9 cellular contexts compared by ENCODE assay signal in genomic region chr16:11205754-11206459, GRCh38. TPM values are rescaled to one million over a fixed set of nuclear protein-coding genes. Genes with fewer than 3 reads are reported as not detected.
DNase-seq lines count a peak whose midpoint lies in the region; ATAC-seq, FAIRE-seq and TF ChIP-seq lines count a peak whose summit lies in the region.
"Had no signal": no experiment of that assay in that cellular context is flagged by ENCODE, and none has a peak within 500 bp of the region (broad histone marks: within the 10 kb centered on the region; RNA-seq: fewer than 3 reads in every experiment).

No MANE protein-coding gene starts in this region.

- H4K20me1 ChIP-seq in hepatocyte (ENCODE audit: insufficient read depth, poor library complexity, severe bottlenecking): no peaks in the 10 kb centered on the region

- H3K4me1 ChIP-seq in hepatocyte (ENCODE audit: insufficient read depth): peaks cover 7% of the 10 kb centered on the region

- DNase-seq in CD1c-positive myeloid dendritic cell (ENCODE audit: extremely low spot score) (peak; percentile 47), UCSD-AML1 (lab: John Stamatoyannopoulos, UW; ENCODE audit: unreplicated experiment) (peak; percentile 51), kidney tubule cell (ENCODE audit: low spot score) (peak; percentile 60), hepatocyte (ENCODE audit: low spot score) (no peak), NCI-H446 (lab: John Stamatoyannopoulos, UW) (no peak), HTR-8/SVneo (ENCODE audit: insufficient read length, low spot score) (no peak), NCI-H2107 (lab: John Stamatoyannopoulos, UW) (no peak)
- DNase-seq: stimulated activated CD4-positive, alpha-beta T cell treated with anti-CD3 and anti-CD28 coated beads, Interleukin-15, amount 100 ng/mL, for 24 hours had no signal

- H2AFZ ChIP-seq in hepatocyte: no peak overlapping the region

- no peaks in the 10 kb centered on the region for H3K27me3 ChIP-seq in hepatocyte

- no peaks in the 10 kb centered on the region for H3K9me2 ChIP-seq in hepatocyte (replicated peaks; ENCODE audit: insufficient read depth)

- no peak overlapping the region for H3K4me3 ChIP-seq in hepatocyte

- H3K27ac ChIP-seq in hepatocyte: no peak overlapping the region

- no peaks in the 10 kb centered on the region for H3K9me3 ChIP-seq in hepatocyte (ENCODE audit: low read depth)

- H3K36me3 ChIP-seq in hepatocyte (replicated peaks; ENCODE audit: insufficient read depth, low read depth): no peaks in the 10 kb centered on the region

- 63% methylated on average over 10 of the region's 11 CpGs for WGBS in hepatocyte (ENCODE audit: low lambda C conversion rate, missing lambda C conversion rate)

- no peak for FAIRE-seq in HTR-8/SVneo (lab: Jason Lieb, UNC)

- ATAC-seq in GM21529 (IDR thresholded peaks at IDR 0.05; ENCODE audit: unreplicated experiment): peak; percentile 33

- no peak for TF ChIP-seq CTCF in hepatocyte (IDR thresholded peaks at IDR 0.05; ENCODE audit: poor library complexity)

- H3K79me2 ChIP-seq in hepatocyte: no peaks in the 10 kb centered on the region

- no peak overlapping the region for H3K4me2 ChIP-seq in hepatocyte

RNA-seq across cellular contexts. Expression of gene SOCS1, which starts 50.1 kb away (rescaled TPM):
- 9.0 and 13.1 TPM in 2 replicates for total RNA-seq in hepatocyte
- polyA plus RNA-seq in hepatocyte: 18.6 and 33.5 TPM in 2 replicates

Comparison
In these comparisons a context has a peak if more than half of its experiments do, and no peak if none do; other contexts are left out.
1. DNase-seq: peak in CD1c-positive myeloid dendritic cell (single experiment), UCSD-AML1 (single experiment) and kidney tubule cell (single experiment); none in hepatocyte (single experiment), NCI-H446 (0 of 2), HTR-8/SVneo (single experiment) and NCI-H2107 (single experiment).